Comparison of ENCODE assay signal across 7 cellular contexts in genomic region chr21:33323610-33324009, GRCh38. TPM values are rescaled to one million over a fixed set of nuclear protein-coding genes. Genes with fewer than 3 reads are reported as not detected.
DNase-seq lines count a peak whose midpoint lies in the region; ATAC-seq, FAIRE-seq and TF ChIP-seq lines count a peak whose summit lies in the region.
"Not testable (repeated sequence)": the region's sequence is repeated elsewhere in the genome, so short reads cannot be mapped to it uniquely, and the experiment has no call there.

No MANE protein-coding gene starts in this region.

- not testable (repeated sequence) for H3K9me3 ChIP-seq in CD8-positive, alpha-beta memory T cell (ENCODE audit: low read length); Karpas-422 (ENCODE audit: low read length); SK-N-SH; H1 (ENCODE audit: insufficient read depth in 2 of 2, low read depth in 1 of 2, low read length in 1 of 2); heart right ventricle; mesenchymal stem cell (ENCODE audit: control insufficient read depth, low read length); small intestine (ENCODE audit: control insufficient read depth, low read depth)

- not testable (repeated sequence) for H2AK5ac ChIP-seq in H1 (ENCODE audit: low read depth, low read length); mesenchymal stem cell (ENCODE audit: low read length, severe bottlenecking)

- POLR2A ChIA-PET in CD8-positive, alpha-beta memory T cell (lab: Charles Lee); SK-N-SH (lab: Yijun Ruan, JAX); H1 (lab: Charles Lee; ENCODE audit: partially characterized antibody): not testable (repeated sequence)

- H3K4ac ChIP-seq in H1 (replicated peaks; ENCODE audit: insufficient read length, low read depth, low read length); mesenchymal stem cell (ENCODE audit: low read depth in 1 of 2, low read length in 2 of 2): not testable (repeated sequence)

- intact Hi-C loops in heart right ventricle (cut with DNase I): loop anchor here in 2 of 10 donors (10.0 kb wide), 2 partner anchors 59 to 89 kb away; partner anchors contain the start of gene IL10RB (in 1 of the 2)

- H4K5ac ChIP-seq in H1 (ENCODE audit: insufficient read length, low read depth, low read length): not testable (repeated sequence)

- peaks cover 0 to 24% (median 22%) of the 10 kb centered on the region in 3 donors for H3K4me1 Mint-ChIP-seq in CD8-positive, alpha-beta memory T cell

- peak overlapping the region; percentile 94 for H3K27ac ChIP-seq in CD8-positive, alpha-beta memory T cell (ENCODE audit: low read depth, low read length)
- not testable (repeated sequence) for H3K27ac ChIP-seq in Karpas-422 (ENCODE audit: low read length); SK-N-SH (ENCODE audit: low read depth in 2 of 2, low read length in 1 of 2); H1 (ENCODE audit: low read depth, low read length); mesenchymal stem cell (ENCODE audit: low read length, poor library complexity, severe bottlenecking); small intestine (ENCODE audit: low read depth in 1 of 2, low read length in 1 of 2)
- H3K27ac ChIP-seq in heart right ventricle: peak overlapping the region in 5 of 10 donors; percentile 99 to 100 (median 100)

- H3K4me2 ChIP-seq in Karpas-422 (ENCODE audit: low read depth, low read length, poor library complexity, severe bottlenecking) (peak overlapping the region; percentile 94), SK-N-SH (peak overlapping the region; percentile 89), H1 (ENCODE audit: insufficient read depth in 1 of 2, low read depth in 2 of 2, low read length in 2 of 2) (peak overlapping the region; percentile 65 to 93; a peak in 2 of 4 replicates)
- H3K4me2 ChIP-seq in mesenchymal stem cell (ENCODE audit: low read length, poor library complexity, severe bottlenecking): not testable (repeated sequence)

- not testable (repeated sequence) for H3K56ac ChIP-seq in H1 (replicated peaks; ENCODE audit: insufficient read length, low read depth, low read length)

- CTCF ChIA-PET in CD8-positive, alpha-beta memory T cell (lab: Charles Lee); SK-N-SH (lab: Yijun Ruan, JAX); H1 (lab: Charles Lee; ENCODE audit: partially characterized antibody): not testable (repeated sequence)

- not testable (repeated sequence) for H3K36me3 Mint-ChIP-seq in CD8-positive, alpha-beta memory T cell

- peak overlapping the region; percentile 84 for H3K9ac ChIP-seq in Karpas-422 (ENCODE audit: low read length)
- H3K9ac ChIP-seq in SK-N-SH; H1 (replicated peaks in 1 of 4; ENCODE audit: extremely low read depth in 1 of 4, low read depth in 3 of 4, low read length in 3 of 4): not testable (repeated sequence)
- H3K9ac ChIP-seq in mesenchymal stem cell (ENCODE audit: low read length): peak overlapping the region; percentile 96

- not testable (repeated sequence) for H3K23me2 ChIP-seq in H1 (ENCODE audit: low read depth, low read length)

- H3K79me2 ChIP-seq in Karpas-422 (ENCODE audit: low read length) (peaks cover 37% of the 10 kb centered on the region), SK-N-SH (ENCODE audit: insufficient read depth) (peaks cover 35% of the 10 kb centered on the region), H1 (ENCODE audit: control insufficient read depth in 1 of 2, insufficient read depth in 2 of 2, low read length in 2 of 2) (peaks cover 3 to 35% of the 10 kb centered on the region in 2 experiments)

- H3K9me3 Mint-ChIP-seq in CD8-positive, alpha-beta memory T cell: not testable (repeated sequence)

- not testable (repeated sequence) for DNase-seq in CD8-positive, alpha-beta memory T cell; Karpas-422; SK-N-SH; H1 (ENCODE audit: low read depth in 1 of 2, low spot score in 2 of 2); heart right ventricle; mesenchymal stem cell; small intestine

- not testable (repeated sequence) for H3K9me2 ChIP-seq in Karpas-422 (replicated peaks; ENCODE audit: insufficient read depth, low read length); SK-N-SH

- not testable (repeated sequence) for H3K18ac ChIP-seq in H1 (ENCODE audit: extremely low read depth, low read length); mesenchymal stem cell (ENCODE audit: low read depth in 1 of 2, low read length in 2 of 2)

- not testable (repeated sequence) for H4K8ac ChIP-seq in H1 (ENCODE audit: extremely low read depth, insufficient read depth, low read length); mesenchymal stem cell (ENCODE audit: low read length)

- TF ChIP-seq RAD21 in SK-N-SH (IDR thresholded peaks at IDR 0.05; ENCODE audit: low read length); H1 (IDR thresholded peaks at IDR 0.05 in 1 of 2, conservative IDR thresholded peaks at IDR 0.05 in 1 of 2; ENCODE audit: low read depth in 2 of 2, low read length in 2 of 2): not testable (repeated sequence)

- not testable (repeated sequence) for FAIRE-seq in H1 (lab: Jason Lieb, UNC)
- peak; percentile 86 for FAIRE-seq in small intestine (lab: Jason Lieb, UNC)

- not testable (repeated sequence) for H3K79me1 ChIP-seq in H1 (ENCODE audit: low read depth, low read length); mesenchymal stem cell (replicated peaks; ENCODE audit: low read length, poor library complexity, severe bottlenecking)

- TF ChIP-seq POLR2A in H1 (IDR thresholded peaks at IDR 0.05; ENCODE audit: control extremely low read depth in 1 of 2, low read depth in 2 of 2, low read length in 2 of 2): not testable (repeated sequence)

- not testable (repeated sequence) for H2BK12ac ChIP-seq in H1 (ENCODE audit: low read depth, low read length); mesenchymal stem cell (ENCODE audit: low read length in 2 of 2)

- H3K4me3 ChIP-seq in CD8-positive, alpha-beta memory T cell (ENCODE audit: low read length): peak overlapping the region; percentile 72
- peak overlapping the region; percentile 81 for H3K4me3 ChIP-seq in Karpas-422 (ENCODE audit: low read length)
- peak overlapping the region in 1 of 2 experiments; percentile 68; a peak in 1 of 4 replicates for H3K4me3 ChIP-seq in SK-N-SH (ENCODE audit: low read depth in 2 of 2, low read length in 1 of 2)
- H3K4me3 ChIP-seq in H1 (ENCODE audit: extremely low read depth in 1 of 4, insufficient read depth in 2 of 4, low read depth in 3 of 4, low read length in 4 of 4): peak overlapping the region in 2 of 4 experiments; percentile 78 to 83; a peak in 3 of 8 replicates
- H3K4me3 ChIP-seq in heart right ventricle: peak overlapping the region in 8 of 10 donors; percentile 67 to 99 (median 96)
- peak overlapping the region in 1 of 2 experiments; percentile 97 for H3K4me3 ChIP-seq in mesenchymal stem cell (ENCODE audit: insufficient read depth in 1 of 2, low read depth in 1 of 2, low read length in 2 of 2)
- H3K4me3 ChIP-seq in small intestine (ENCODE audit: low read depth in 1 of 2, low read length in 2 of 2): not testable (repeated sequence)

- not testable (repeated sequence) for H2BK120ac ChIP-seq in H1 (replicated peaks; ENCODE audit: low read depth, low read length); mesenchymal stem cell (ENCODE audit: low read depth, low read length)

- not testable (repeated sequence) for H4K20me1 ChIP-seq in Karpas-422 (ENCODE audit: insufficient read depth, low read depth, low read length); SK-N-SH (ENCODE audit: insufficient read depth); H1 (replicated peaks in 1 of 2; ENCODE audit: control insufficient read depth in 1 of 2, insufficient read depth in 2 of 2, low read length in 2 of 2)

- TF ChIP-seq EP300 in SK-N-SH (IDR thresholded peaks at IDR 0.05; ENCODE audit: borderline replicate concordance in 1 of 2, low read depth in 1 of 2, low read length in 1 of 2); H1 (IDR thresholded peaks at IDR 0.05; ENCODE audit: borderline replicate concordance in 1 of 2, low read depth in 2 of 2, low read length in 2 of 2): not testable (repeated sequence)

- not testable (repeated sequence) for H2BK5ac ChIP-seq in H1 (ENCODE audit: low read depth, low read length); mesenchymal stem cell (ENCODE audit: low read depth, low read length, poor library complexity, severe bottlenecking)

- not testable (repeated sequence) for H2BK15ac ChIP-seq in H1 (ENCODE audit: low read length); mesenchymal stem cell (ENCODE audit: low read depth, poor library complexity, severe bottlenecking)

- not testable (repeated sequence) for ATAC-seq in heart right ventricle

- not testable (repeated sequence) for H3K36me3 ChIP-seq in CD8-positive, alpha-beta memory T cell (ENCODE audit: insufficient read depth, low read length); Karpas-422 (ENCODE audit: insufficient read depth, low read length); SK-N-SH (replicated peaks in 1 of 2; ENCODE audit: control insufficient read depth in 1 of 2, insufficient read depth in 2 of 2, low read length in 1 of 2); H1 (ENCODE audit: control insufficient read depth in 2 of 4, insufficient read depth in 4 of 4, low read length in 3 of 4); heart right ventricle; mesenchymal stem cell (ENCODE audit: control insufficient read depth in 1 of 2, insufficient read depth in 2 of 2, low read depth in 1 of 2, low read length in 2 of 2); small intestine (ENCODE audit: control insufficient read depth in 2 of 2, insufficient read depth in 2 of 2, low read length in 2 of 2)

- H3K27me3 Mint-ChIP-seq in CD8-positive, alpha-beta memory T cell: not testable (repeated sequence)

- not testable (repeated sequence) for TF ChIP-seq CTCF in SK-N-SH (IDR thresholded peaks at IDR 0.05); H1 (IDR thresholded peaks at IDR 0.05; ENCODE audit: control extremely low read depth in 1 of 3, insufficient read depth in 1 of 3, low read depth in 1 of 3, low read length in 3 of 3); heart right ventricle (IDR thresholded peaks at IDR 0.05)

- H3K27ac Mint-ChIP-seq in CD8-positive, alpha-beta memory T cell: not testable (repeated sequence)

- H3F3A ChIP-seq in SK-N-SH (replicated peaks; ENCODE audit: insufficient read depth): not testable (repeated sequence)

- not testable (repeated sequence) for H3K4me3 Mint-ChIP-seq in CD8-positive, alpha-beta memory T cell

- H3K27me3 ChIP-seq in CD8-positive, alpha-beta memory T cell (ENCODE audit: insufficient read depth, low read length, poor library complexity, severe bottlenecking); Karpas-422 (ENCODE audit: low read length); SK-N-SH (ENCODE audit: insufficient read depth); H1 (replicated peaks in 1 of 4; ENCODE audit: control insufficient read depth in 3 of 4, extremely low read depth in 1 of 4, insufficient read depth in 3 of 4, low read length in 3 of 4); heart right ventricle; mesenchymal stem cell (ENCODE audit: control insufficient read depth in 1 of 2, insufficient read depth in 1 of 2, low read length in 2 of 2); small intestine (ENCODE audit: control insufficient read depth in 2 of 2, insufficient read depth in 2 of 2, low read length in 2 of 2): not testable (repeated sequence)

- not testable (repeated sequence) for H2BK20ac ChIP-seq in H1 (ENCODE audit: low read length)

- H3K23ac ChIP-seq in H1 (ENCODE audit: insufficient read length); mesenchymal stem cell (ENCODE audit: low read length in 2 of 2): not testable (repeated sequence)

- not testable (repeated sequence) for H4K91ac ChIP-seq in H1 (replicated peaks; ENCODE audit: insufficient read length, low read length); mesenchymal stem cell (ENCODE audit: low read length)

- H3K4me1 ChIP-seq in CD8-positive, alpha-beta memory T cell (ENCODE audit: insufficient read depth, low read length): peaks cover 34% of the 10 kb centered on the region
- peaks cover 19% of the 10 kb centered on the region for H3K4me1 ChIP-seq in Karpas-422 (ENCODE audit: low read length)
- peaks cover 3 to 12% of the 10 kb centered on the region in 2 experiments; a peak in 1 of 4 replicates for H3K4me1 ChIP-seq in SK-N-SH (ENCODE audit: control insufficient read depth in 1 of 2, insufficient read depth in 2 of 2, low read depth in 1 of 2, low read length in 1 of 2)
- not testable (repeated sequence) for H3K4me1 ChIP-seq in H1 (replicated peaks in 1 of 4; ENCODE audit: control insufficient read depth in 3 of 4, insufficient read depth in 4 of 4, low read length in 3 of 4); mesenchymal stem cell (ENCODE audit: control insufficient read depth, insufficient read depth, low read depth, low read length)
- peaks cover 2 to 41% (median 29%) of the 10 kb centered on the region in 9 donors for H3K4me1 ChIP-seq in heart right ventricle
- peaks cover 4 to 11% of the 10 kb centered on the region in 2 donors for H3K4me1 ChIP-seq in small intestine (ENCODE audit: control insufficient read depth in 2 of 2, insufficient read depth in 1 of 2, low read depth in 1 of 2, low read length in 1 of 2)

- H3K14ac ChIP-seq in H1 (ENCODE audit: insufficient read length); mesenchymal stem cell (ENCODE audit: low read length in 2 of 2): not testable (repeated sequence)

- H2AFZ ChIP-seq in Karpas-422 (ENCODE audit: low read length); SK-N-SH (ENCODE audit: low read depth); H1 (ENCODE audit: low read length); mesenchymal stem cell (ENCODE audit: low read depth, low read length): not testable (repeated sequence)

RNA-seq across cellular contexts. Expression of gene IFNAR1, which starts 1.2 kb away (rescaled TPM):
- total RNA-seq in CD8-positive, alpha-beta memory T cell: 10 to 100 TPM; 31.6 to 34.1 TPM
- 54.6 TPM for polyA plus RNA-seq in CD8-positive, alpha-beta memory T cell
- total RNA-seq in Karpas-422 (2014; rRNA removed; shearing (Covaris generic); ENCODE audit: low replicate concordance): 6.8 and 10.5 TPM in 2 replicates
- 7.9 and 12.2 TPM in 2 replicates for polyA plus RNA-seq in SK-N-SH (2012; rRNA removed)
- 14.6 and 17.7 TPM in 2 replicates for polyA plus RNA-seq in SK-N-SH (2012; cell fraction: cytosol; rRNA removed)
- 2.5 and 5.2 TPM in 2 replicates for polyA plus RNA-seq in SK-N-SH (2012; cell fraction: nucleus; rRNA removed)
- total RNA-seq in H1 (2021; fragmentation: NEBNext Ultra II Directional; extraction: Animal tissue kit (Norgen Biotek cat#: 25700)): 13.4 and 17.1 TPM in 2 replicates
- 3.1 and 3.4 TPM in 2 replicates for polyA plus RNA-seq in H1 (2011; rRNA removed)
- polyA plus RNA-seq in H1 (2011; cell fraction: cytosol; rRNA removed): 4.4 TPM
- polyA plus RNA-seq in H1 (2011; cell fraction: nucleus; rRNA removed): 1.7 TPM
- polyA plus RNA-seq in H1 (2012, experiment 1 of 2): 6.9 to 14.0 TPM (median 10.4 TPM) in 4 replicates
- polyA plus RNA-seq in H1 (2012, experiment 2 of 2): 0.98 TPM
- polyA plus RNA-seq in H1 (2013, experiment 1 of 2): 10.5 TPM
- polyA plus RNA-seq in H1 (2013, experiment 2 of 2): 13.5 TPM
- 5.3 and 6.1 TPM in 2 replicates for polyA minus RNA-seq in H1 (2011; rRNA and poly(A)+ RNA removed)
- polyA minus RNA-seq in H1 (2011; cell fraction: cytosol; rRNA and poly(A)+ RNA removed): 3.2 TPM
- 8.5 TPM for polyA minus RNA-seq in H1 (2011; cell fraction: nucleus; rRNA and poly(A)+ RNA removed)
- 10 to 100 TPM; 16.5 to 38.5 (median 23.9) TPM for total RNA-seq in heart right ventricle
- 10 to 100 TPM in 1 of 2 donors, 1 to 10 TPM in 1; 7.4 to 10.1 TPM for polyA plus RNA-seq in heart right ventricle
- 40.6 TPM for polyA plus RNA-seq in mesenchymal stem cell (2013, experiment 1 of 2)
- polyA plus RNA-seq in mesenchymal stem cell (2013, experiment 2 of 2): 40.4 TPM
- polyA plus RNA-seq in small intestine: 10 to 100 TPM in 1 of 3 donors, 1 to 10 TPM in 2; 6.0 to 25.5 (median 9.2) TPM

RNA-seq across cellular contexts. Expression of gene IL10RB, which starts 57.4 kb away (rescaled TPM):
- total RNA-seq in CD8-positive, alpha-beta memory T cell: 10 to 100 TPM; 23.4 to 25.3 TPM
- 51.4 TPM for polyA plus RNA-seq in CD8-positive, alpha-beta memory T cell
- 48.8 and 67.0 TPM in 2 replicates for total RNA-seq in Karpas-422 (2014; rRNA removed; shearing (Covaris generic); ENCODE audit: low replicate concordance)
- polyA plus RNA-seq in SK-N-SH (2012; rRNA removed) (19.8 and 20.1 TPM in 2 replicates), H1 (2011; rRNA removed) (2.7 and 2.9 TPM in 2 replicates), heart right ventricle (10 to 100 TPM; 11.9 to 12.1 TPM), small intestine (10 to 100 TPM; 30.9 to 46.7 (median 41.2) TPM)
- polyA plus RNA-seq in SK-N-SH (2012; cell fraction: cytosol; rRNA removed): 21.6 and 22.8 TPM in 2 replicates
- 7.4 and 11.5 TPM in 2 replicates for polyA plus RNA-seq in SK-N-SH (2012; cell fraction: nucleus; rRNA removed)
- total RNA-seq in H1 (2021; fragmentation: NEBNext Ultra II Directional; extraction: Animal tissue kit (Norgen Biotek cat#: 25700)): 2.5 and 3.2 TPM in 2 replicates
- polyA plus RNA-seq in H1 (2011; cell fraction: cytosol; rRNA removed): 4.7 TPM
- polyA plus RNA-seq in H1 (2011; cell fraction: nucleus; rRNA removed): 2.4 TPM
- 2.2 to 3.1 TPM (median 2.6 TPM) in 4 replicates for polyA plus RNA-seq in H1 (2012, experiment 1 of 2)
- 1.8 TPM for polyA plus RNA-seq in H1 (2012, experiment 2 of 2)
- 4.1 TPM for polyA plus RNA-seq in H1 (2013, experiment 1 of 2)
- polyA plus RNA-seq in H1 (2013, experiment 2 of 2): 4.9 TPM
- polyA minus RNA-seq in H1 (2011; rRNA and poly(A)+ RNA removed): 4.1 and 4.5 TPM in 2 replicates
- polyA minus RNA-seq in H1 (2011; cell fraction: cytosol; rRNA and poly(A)+ RNA removed): 4.0 TPM
- 3.9 TPM for polyA minus RNA-seq in H1 (2011; cell fraction: nucleus; rRNA and poly(A)+ RNA removed)
- 10 to 100 TPM in 1 of 10 donors, 1 to 10 TPM in 9; 4.1 to 16.8 (median 6.9) TPM for total RNA-seq in heart right ventricle
- 30.1 TPM for polyA plus RNA-seq in mesenchymal stem cell (2013, experiment 1 of 2)
- polyA plus RNA-seq in mesenchymal stem cell (2013, experiment 2 of 2): 31.4 TPM
